Comparison of ENCODE assay signal across 8 cellular contexts in genomic region chr17:27236710-27237315, GRCh38. TPM values are rescaled to one million over a fixed set of nuclear protein-coding genes. Genes with fewer than 3 reads are reported as not detected.
DNase-seq lines count a peak whose midpoint lies in the region; ATAC-seq and TF ChIP-seq lines count a peak whose summit lies in the region.

No MANE protein-coding gene starts in this region.

- H3K27me3 ChIP-seq in lung (ENCODE audit: control insufficient read depth, insufficient read depth): no peaks in the 10 kb centered on the region

- WGBS in lung, 2 donors: 55 to 59% methylated on average over 3 of the region's 3 CpGs

- TF ChIP-seq CTCF in AG10803 (conservative IDR thresholded peaks at IDR 0.05; ENCODE audit: low read length): peak; percentile 98
- TF ChIP-seq CTCF in lung (IDR thresholded peaks at IDR 0.05; ENCODE audit: control extremely low read depth, extremely low read depth): peak; percentile 95

- POLR2A ChIA-PET in activated CD4-positive, alpha-beta T cell treated with anti-CD3 and anti-CD28 coated beads, Interleukin-2, amount 10 ng/mL, durations not matched to agents 7 days and 5 days (lab: Charles Lee): interaction anchor here (0.5 to 1.4 kb wide), 3 partner anchors 58 to 96 kb away, joined by 3 to 4 read pairs (median 4); no protein-coding TSS in a partner anchor

- CTCF ChIA-PET in activated CD4-positive, alpha-beta T cell treated with anti-CD3 and anti-CD28 coated beads, Interleukin-2, amount 10 ng/mL, durations not matched to agents 7 days and 5 days (lab: Charles Lee): interaction anchor here (0.6 to 4.9 kb wide), 21 partner anchors 9 to 517 kb away, joined by 3 to 29 read pairs (median 5); partner anchors contain the start of gene WSB1

- ATAC-seq in lung (ENCODE audit: insufficient read depth, low FRiP score) (peak; percentile 66), GM21390 (IDR thresholded peaks at IDR 0.05; ENCODE audit: unreplicated experiment) (no peak)

- H3K36me3 ChIP-seq in lung (ENCODE audit: control insufficient read depth in 2 of 2, insufficient read depth in 2 of 2, low read length in 2 of 2): no peaks in the 10 kb centered on the region

- peaks cover 0 to 8% of the 10 kb centered on the region in 2 donors for H3K4me1 ChIP-seq in lung (ENCODE audit: control insufficient read depth in 2 of 2, insufficient read depth in 2 of 2, low read length in 2 of 2)

- H3K27ac ChIP-seq in lung (ENCODE audit: low read depth in 1 of 2, low read length in 1 of 2): no peak overlapping the region

- peaks cover 4% of the 10 kb centered on the region for H3K27me3 Mint-ChIP-seq in activated CD4-positive, alpha-beta T cell treated with anti-CD3 and anti-CD28 coated beads, Interleukin-2, amount 10 ng/mL, durations not matched to agents 7 days and 5 days

- H3K9me3 ChIP-seq in lung (ENCODE audit: control insufficient read depth in 2 of 2, insufficient read depth in 1 of 2, low read length in 1 of 2): no peaks in the 10 kb centered on the region

- DNase-seq in AG10803 (ENCODE audit: low read depth) (peak; percentile 65), H4 (ENCODE audit: low spot score) (peak; percentile 45), NCI-H748 (lab: John Stamatoyannopoulos, UW; ENCODE audit: unreplicated experiment) (peak; percentile 70), dedifferentiated amniotic fluid mesenchymal stem cell (ENCODE audit: extremely low spot score) (peak; percentile 78), lung (ENCODE audit: low spot score) (peak; percentile 70)
- DNase-seq in activated CD4-positive, alpha-beta T cell treated with anti-CD3 and anti-CD28 coated beads, Interleukin-2, amount 10 ng/mL, durations not matched to agents 7 days and 5 days: peak; percentile 77
- DNase-seq in stimulated activated CD8-positive, alpha-beta memory T cell treated with anti-CD3 and anti-CD28 coated beads, Interleukin-15, amount 100 ng/mL, for 24 hours (ENCODE audit: low read depth): peak; percentile 61

- H3K4me3 ChIP-seq in AG10803 (ENCODE audit: low read length) (no peak overlapping the region), lung (no peak overlapping the region)

- no peak overlapping the region for H3K4me3 Mint-ChIP-seq in activated CD4-positive, alpha-beta T cell treated with anti-CD3 and anti-CD28 coated beads, Interleukin-2, amount 10 ng/mL, durations not matched to agents 7 days and 5 days

- H3K27ac Mint-ChIP-seq in activated CD4-positive, alpha-beta T cell treated with anti-CD3 and anti-CD28 coated beads, Interleukin-2, amount 10 ng/mL, durations not matched to agents 7 days and 5 days: no peak overlapping the region

- no peaks in the 10 kb centered on the region for H3K9me3 Mint-ChIP-seq in activated CD4-positive, alpha-beta T cell treated with anti-CD3 and anti-CD28 coated beads, Interleukin-2, amount 10 ng/mL, durations not matched to agents 7 days and 5 days

- H3K36me3 Mint-ChIP-seq in activated CD4-positive, alpha-beta T cell treated with anti-CD3 and anti-CD28 coated beads, Interleukin-2, amount 10 ng/mL, durations not matched to agents 7 days and 5 days (ENCODE audit: low read depth): no peaks in the 10 kb centered on the region

- H3K4me1 Mint-ChIP-seq in activated CD4-positive, alpha-beta T cell treated with anti-CD3 and anti-CD28 coated beads, Interleukin-2, amount 10 ng/mL, durations not matched to agents 7 days and 5 days: peaks cover 19% of the 10 kb centered on the region

RNA-seq across cellular contexts. Expression of gene WSB1, which starts 57.1 kb away (rescaled TPM):
- total RNA-seq in H4 (2014; rRNA removed; shearing (Covaris generic)): 31.3 and 47.7 TPM in 2 replicates
- total RNA-seq in activated CD4-positive, alpha-beta T cell treated with anti-CD3 and anti-CD28 coated beads, Interleukin-2, amount 10 ng/mL, durations not matched to agents 7 days and 5 days: 100 to 1,000 TPM; 107 to 111 TPM
- 100 to 1,000 TPM; 318 to 748 TPM for total RNA-seq in lung
- polyA plus RNA-seq in lung: 100 to 1,000 TPM; 181 to 218 TPM
